ENCODE assay signal across 1 cellular context in genomic region chr9:35116539-35116897, GRCh38.
A peak's percentile ranks its signal among the peaks of the same experiment; 100 is the strongest.
TF ChIP-seq lines count a peak whose summit lies in the region.

No MANE protein-coding gene starts in this region.

TF ChIP-seq in K562, 482 proteins besides CTCF, POLR2A, EP300 and RAD21:
- TF ChIP-seq HNRNPLL (IDR thresholded peaks at IDR 0.05; ENCODE audit: low read depth, low read length, poor library complexity, severe bottlenecking) (no peak), ZNF408 (CRISPR knock-in tag; IDR thresholded peaks at IDR 0.05; ENCODE audit: low read depth) (no peak), MNT (conservative IDR thresholded peaks at IDR 0.05) (peak in 1 of 2 experiments; percentile 37; a peak in 2 of 4 replicates), TSC22D4 (tag; IDR thresholded peaks at IDR 0.05) (no peak), NR2C2 (CRISPR knock-in tag; IDR thresholded peaks at IDR 0.05) (no peak), NR2C2 (tag; IDR thresholded peaks at IDR 0.05) (0 out of 2 replicates have a peak, but pooled peaks have one; percentile 11), JUN (IDR thresholded peaks at IDR 0.05; ENCODE audit: borderline replicate concordance, low read depth, low read length) (no peak), JUN (CRISPR knock-in tag; IDR thresholded peaks at IDR 0.05; ENCODE audit: borderline replicate concordance) (no peak), NFE2 (IDR thresholded peaks at IDR 0.05; ENCODE audit: low read depth) (no peak), HINFP (tag; conservative IDR thresholded peaks at IDR 0.05; ENCODE audit: low read depth) (no peak), ATF1 (CRISPR knock-in tag; IDR thresholded peaks at IDR 0.05) (no peak), ATF1 (tag; IDR thresholded peaks at IDR 0.05) (peak; percentile 22; the same call in 1 of the 2 replicates)
